ENCODE assay signal across 10 cellular contexts in genomic region chr15:53976844-53977392, GRCh38. TPM values are rescaled to one million over a fixed set of nuclear protein-coding genes. Genes with fewer than 3 reads are reported as not detected.
DNase-seq lines count a peak whose midpoint lies in the region; ATAC-seq, FAIRE-seq and TF ChIP-seq lines count a peak whose summit lies in the region.
"Had no signal": no experiment of that assay in that cellular context is flagged by ENCODE, and none has a peak within 500 bp of the region (broad histone marks: within the 10 kb centered on the region; RNA-seq: fewer than 3 reads in every experiment).

No MANE protein-coding gene starts in this region.

- intact Hi-C loops in left cardiac atrium (cut with DNase I) (no loop called here), Right ventricle myocardium superior (cut with DNase I) (no loop called here), kidney (cut with DNase I) (no loop called here)

- no peak overlapping the region for H3K9ac ChIP-seq in kidney (ENCODE audit: low read length in 2 of 2)

- no peaks in the 10 kb centered on the region for H3K9me3 Mint-ChIP-seq in stimulated activated naive CD8-positive, alpha-beta T cell treated with anti-CD3 and anti-CD28 coated beads, Interleukin-15, amount 100 ng/mL, for 72 hours
- H3K9me3 Mint-ChIP-seq: T-helper 1 cell treated with Interleukin-12 subunit alpha and Interleukin-12 subunit beta and Interleukin-4 antibody, amounts not matched to agents 30 μg/mL and 1 μg/mL, for 36 hours had no signal

- no peaks in the 10 kb centered on the region for H3K4me1 ChIP-seq in kidney (ENCODE audit: control insufficient read depth in 1 of 2, insufficient read depth in 1 of 2, low read depth in 1 of 2, low read length in 2 of 2)

- H3K9me3 ChIP-seq in kidney (ENCODE audit: control insufficient read depth in 1 of 2, low read length in 2 of 2), result no peaks in the 10 kb centered on the region

- in situ Hi-C loops in SK-MEL-5 (cut with HindIII; ENCODE audit: low pct_unique_long_range_greater_than_20kb, low sequenced_read_pairs), result no loop called here

- peaks cover 30% of the 10 kb centered on the region for H3K27me3 Mint-ChIP-seq in stimulated activated naive CD8-positive, alpha-beta T cell treated with anti-CD3 and anti-CD28 coated beads, Interleukin-15, amount 100 ng/mL, for 72 hours

- no peak overlapping the region for H3K4me3 ChIP-seq in kidney (ENCODE audit: low read length in 2 of 2)

- H3K4me3 Mint-ChIP-seq in stimulated activated naive CD8-positive, alpha-beta T cell treated with anti-CD3 and anti-CD28 coated beads, Interleukin-15, amount 100 ng/mL, for 72 hours, result no peak overlapping the region
- H3K4me3 Mint-ChIP-seq: T-helper 1 cell treated with Interleukin-12 subunit alpha and Interleukin-12 subunit beta and Interleukin-4 antibody, amounts not matched to agents 30 μg/mL and 1 μg/mL, for 36 hours had no signal

- no peaks in the 10 kb centered on the region for H3K36me3 ChIP-seq in kidney (ENCODE audit: control insufficient read depth in 1 of 2, insufficient read depth in 2 of 2, low read length in 2 of 2)

- no peak for ATAC-seq in left cardiac atrium
- no peak for ATAC-seq in Right ventricle myocardium superior (ENCODE audit: poor library complexity)
- no peak for ATAC-seq in stimulated activated naive CD8-positive, alpha-beta T cell treated with anti-CD3 and anti-CD28 coated beads, Interleukin-15, amount 100 ng/mL, for 72 hours

- no peak for TF ChIP-seq CTCF in kidney (IDR thresholded peaks at IDR 0.05; ENCODE audit: borderline replicate concordance, extremely low read depth, insufficient read depth)

- DNase-seq in left cardiac atrium (peak; percentile 21), Right ventricle myocardium superior (no peak), SK-MEL-5 (ENCODE audit: low read depth, low spot score) (peak; percentile 38), kidney (peak; percentile 41), NCI-H2029 (lab: John Stamatoyannopoulos, UW) (no peak), NCI-H2171 (lab: John Stamatoyannopoulos, UW) (no peak), GM19239 (ENCODE audit: insufficient read length, low spot score) (no peak)
- no peak for DNase-seq in stimulated activated naive CD8-positive, alpha-beta T cell treated with anti-CD3 and anti-CD28 coated beads, Interleukin-15, amount 100 ng/mL, for 72 hours
- DNase-seq: foreskin fibroblast had no signal

- FAIRE-seq in kidney (lab: Jason Lieb, UNC), result no peak
- FAIRE-seq in GM19239 (lab: Jason Lieb, UNC), result no peak

- H3K27ac ChIP-seq in kidney (ENCODE audit: low read depth in 2 of 2, low read length in 2 of 2), result no peak overlapping the region

- H3K27ac Mint-ChIP-seq in stimulated activated naive CD8-positive, alpha-beta T cell treated with anti-CD3 and anti-CD28 coated beads, Interleukin-15, amount 100 ng/mL, for 72 hours, result no peak overlapping the region
- H3K27ac Mint-ChIP-seq: T-helper 1 cell treated with Interleukin-12 subunit alpha and Interleukin-12 subunit beta and Interleukin-4 antibody, amounts not matched to agents 30 μg/mL and 1 μg/mL, for 36 hours had no signal

- peaks cover 6% of the 10 kb centered on the region for H3K4me1 Mint-ChIP-seq in stimulated activated naive CD8-positive, alpha-beta T cell treated with anti-CD3 and anti-CD28 coated beads, Interleukin-15, amount 100 ng/mL, for 72 hours

RNA-seq across cellular contexts. Expression of gene UNC13C, which starts 1.3 kb away (rescaled TPM):
- total RNA-seq in left cardiac atrium, result under 1 TPM; 0.09 to 0.29 TPM
- total RNA-seq in Right ventricle myocardium superior, result 0.03 TPM
- not detected in 2 replicates for total RNA-seq in SK-MEL-5 (2014; rRNA removed; shearing (Covaris generic))
- 0.04 and 0.32 TPM in 2 replicates for polyA plus RNA-seq in SK-MEL-5 (2015; cell fraction: cytosol; rRNA removed)
- polyA plus RNA-seq in SK-MEL-5 (2015; cell fraction: nucleus; rRNA removed), result 0.04 and 0.74 TPM in 2 replicates
- total RNA-seq in kidney, result 0.19 TPM
- polyA plus RNA-seq in kidney (ENCODE audit: insufficient read depth, low read depth, low replicate concordance), result 0.45 TPM

Comparison
In these comparisons a context has a peak if more than half of its experiments do, and no peak if none do; other contexts are left out.
1. DNase-seq: peak in left cardiac atrium (single experiment), SK-MEL-5 (single experiment) and kidney (single experiment); none in Right ventricle myocardium superior (single experiment), stimulated activated naive CD8-positive, alpha-beta T cell treated with anti-CD3 and anti-CD28 coated beads, Interleukin-15, amount 100 ng/mL, for 72 hours (0 of 2), NCI-H2029 (single experiment), NCI-H2171 (single experiment) and GM19239 (single experiment).